Comparison of ENCODE assay signal across 23 cellular contexts in genomic region chr7:41169307-41169706, GRCh38.
"Had no signal": no experiment of that assay in that cellular context is flagged by ENCODE, and none has a peak within 500 bp of the region (broad histone marks: within the 10 kb centered on the region; RNA-seq: fewer than 3 reads in every experiment).

No MANE protein-coding gene starts in this region.

- H3K27ac ChIP-seq: ascending aorta, brain microvascular endothelial cell, dorsolateral prefrontal cortex, left ventricle myocardium inferior, psoas muscle, thyroid gland, upper lobe of right lung had no signal

- H3K9me3 ChIP-seq: ascending aorta, psoas muscle, thyroid gland, upper lobe of right lung had no signal

- H3K4me1 ChIP-seq: ascending aorta, left ventricle myocardium inferior, psoas muscle, thyroid gland, upper lobe of right lung had no signal

- H3K4me3 ChIP-seq: ascending aorta, dorsolateral prefrontal cortex, left ventricle myocardium inferior, psoas muscle, thyroid gland, upper lobe of right lung had no signal

- H3K36me3 ChIP-seq: ascending aorta, brain microvascular endothelial cell, left ventricle myocardium inferior, thyroid gland, upper lobe of right lung had no signal

- DNase-seq: activated T-cell treated with anti-CD3 and anti-CD28 coated beads, Interleukin-2, amount 50 U/mL, for 24 hours; brain microvascular endothelial cell; central memory CD4-positive, alpha-beta T cell; dorsolateral prefrontal cortex; effector memory CD8-positive, alpha-beta T cell; immature natural killer cell; kidney glomerular epithelial cell; left ventricle myocardium inferior; mammary epithelial cell; midbrain; natural killer cell; psoas muscle; right cardiac atrium; stimulated activated CD4-positive, alpha-beta T cell treated with anti-CD3 and anti-CD28 coated beads, Interleukin-12 subunit alpha, Interleukin-12 subunit beta, amount 100 ng/mL, for 4 hours; stimulated activated CD4-positive, alpha-beta T cell treated with anti-CD3 and anti-CD28 coated beads, Interleukin-4, amount 100 ng/mL, for 4 hours; substantia nigra; T1000; thyroid gland; upper lobe of right lung had no signal

- ATAC-seq: activated naive CD4-positive, alpha-beta T cell treated with anti-CD3 and anti-CD28 coated beads, Interleukin-2, amount 50 U/mL, for 72 hours; activated T-helper 17 cell treated with anti-CD3 and anti-CD28 coated beads, Interleukin-2, amount 50 U/mL, for 72 hours; effector memory CD8-positive, alpha-beta T cell; natural killer cell; psoas muscle; right cardiac atrium; upper lobe of right lung; WTC11 had no signal

- H3K27me3 ChIP-seq: ascending aorta, brain microvascular endothelial cell, dorsolateral prefrontal cortex, thyroid gland, upper lobe of right lung had no signal
